ENCODE assay signal across 1 cellular context in genomic region chrX:6694977-6695376, GRCh38.
TF ChIP-seq lines count a peak whose summit lies in the region.

No MANE protein-coding gene starts in this region.

TF ChIP-seq in WTC11, 78 proteins besides CTCF, POLR2A, EP300 and RAD21 (continued from another document):
- TF ChIP-seq AFF4 (CRISPR knock-in tag; IDR thresholded peaks at IDR 0.05; ENCODE audit: borderline replicate concordance) (no peak), ZNF121 (CRISPR knock-in tag; IDR thresholded peaks at IDR 0.05) (no peak), MAX (CRISPR knock-in tag; IDR thresholded peaks at IDR 0.05) (no peak), FOXP1 (CRISPR knock-in tag; IDR thresholded peaks at IDR 0.05; ENCODE audit: borderline replicate concordance) (no peak)
